1 cellular context compared by ENCODE assay signal in genomic region chr12:57276233-57276632, GRCh38. TPM values are rescaled to one million over a fixed set of nuclear protein-coding genes. Genes with fewer than 3 reads are reported as not detected.
"Had no signal": no experiment of that assay in that cellular context is flagged by ENCODE, and none has a peak within 500 bp of the region (broad histone marks: within the 10 kb centered on the region; RNA-seq: fewer than 3 reads in every experiment).

No MANE protein-coding gene starts in this region.

RNA-seq across cellular contexts. Expression of gene NXPH4, which starts 59.6 kb away (rescaled TPM):
- total RNA-seq: HepG2 had no signal
